ENCODE assay signal across 8 cellular contexts in the genomic region with DNA sequence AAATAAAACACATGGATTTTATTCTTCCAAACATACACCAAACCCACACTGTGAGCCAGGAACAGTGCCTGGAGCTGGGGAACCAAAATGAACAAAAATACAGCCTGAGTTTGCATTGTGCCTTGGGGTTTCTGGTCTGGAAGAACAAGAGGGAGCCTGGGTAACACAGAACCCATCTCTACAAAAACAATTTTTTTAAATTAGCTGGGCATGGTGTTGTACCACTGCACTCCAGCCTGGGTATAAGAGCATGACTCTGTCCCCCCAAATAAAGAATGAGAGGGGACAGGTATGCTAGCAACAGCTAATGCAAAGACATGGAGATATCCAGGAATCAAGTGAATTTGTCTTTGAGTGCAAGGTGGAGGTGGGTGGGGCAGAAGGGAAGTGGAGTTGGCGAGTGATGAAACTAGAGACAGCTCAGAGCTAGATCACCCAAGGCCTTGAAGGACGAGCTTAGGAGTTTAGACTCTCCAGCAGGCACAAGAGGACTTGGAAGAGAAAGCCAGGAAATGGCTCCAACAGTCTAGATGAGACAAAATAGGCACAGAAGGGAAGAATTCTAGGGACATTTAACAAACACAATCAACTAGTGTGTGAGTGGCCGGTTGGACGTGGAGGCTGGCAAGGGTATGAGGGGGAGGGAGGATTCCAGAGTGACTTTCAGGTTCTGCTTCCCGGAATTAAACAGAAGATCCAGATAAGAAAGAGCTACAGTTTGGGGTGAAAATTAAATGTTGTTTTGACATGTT. TPM values are rescaled to one million over a fixed set of nuclear protein-coding genes. Genes with fewer than 3 reads are reported as not detected.
DNase-seq lines count a peak whose midpoint lies in the region; ATAC-seq and TF ChIP-seq lines count a peak whose summit lies in the region.

No MANE protein-coding gene starts in this region.

- intact Hi-C loops in Caco-2 (cut with micrococcal nuclease; ENCODE audit: unreplicated experiment), result no loop called here

- no peaks in the 10 kb centered on the region for H3K9me2 ChIP-seq in GM23248 (ENCODE audit: insufficient read depth)

- in situ Hi-C loops in GM23248 (cut with MboI), result no loop called here

- BruUV-seq in Caco-2 (replicated peaks; lab: Mats Ljungman, UMichigan), result no TSS peak

- peak overlapping the region; percentile 83 for H3K27ac ChIP-seq in GM23248

- H3K79me2 ChIP-seq in GM23248 (ENCODE audit: insufficient read depth), result peaks cover 39% of the 10 kb centered on the region

- H3K27me3 ChIP-seq in GM23248 (replicated peaks; ENCODE audit: insufficient read depth), result no peaks in the 10 kb centered on the region
- no peaks in the 10 kb centered on the region for H3K27me3 ChIP-seq in Caco-2 (replicated peaks; ENCODE audit: control insufficient read depth, insufficient read depth, low read length)

- peaks cover 41% of the 10 kb centered on the region for H3F3A ChIP-seq in GM23248 (ENCODE audit: insufficient read depth)

- H3K9me3 Mint-ChIP-seq in T-helper 2 cell treated with Interferon-gamma antibody and Interleukin-4, amounts not matched to agents 5 μg/mL and 100 μg/mL, for 36 hours, result no peaks in the 10 kb centered on the region
- H3K9me3 Mint-ChIP-seq in stimulated activated effector memory CD8-positive, alpha-beta T cell treated with anti-CD3 and anti-CD28 coated beads, Interleukin-12 subunit alpha, Interleukin-12 subunit beta, amount 100 ng/mL, for 72 hours, result no peaks in the 10 kb centered on the region
- H3K9me3 Mint-ChIP-seq in Caco-2 (ENCODE audit: unreplicated experiment), result no peaks in the 10 kb centered on the region

- TF ChIP-seq CTCF in Caco-2 (IDR thresholded peaks at IDR 0.05; ENCODE audit: insufficient read depth in 1 of 2, low read depth in 1 of 2, low read length in 1 of 2, severe bottlenecking in 1 of 2, unreplicated experiment in 1 of 2), result no peak

- H3K4me1 ChIP-seq in GM23248 (ENCODE audit: insufficient read depth) (peaks cover 55% of the 10 kb centered on the region), Caco-2 (no peaks in the 10 kb centered on the region)

- POLR2A ChIA-PET in Caco-2 (lab: Charles Lee), result no interaction called here

- ATAC-seq in stimulated activated effector memory CD8-positive, alpha-beta T cell treated with anti-CD3 and anti-CD28 coated beads, Interleukin-12 subunit alpha, Interleukin-12 subunit beta, amount 100 ng/mL, for 72 hours, result peak; percentile 67
- ATAC-seq in GM21529 (IDR thresholded peaks at IDR 0.05; ENCODE audit: unreplicated experiment), result no peak

- H3K4me3 Mint-ChIP-seq in T-helper 2 cell treated with Interferon-gamma antibody and Interleukin-4, amounts not matched to agents 5 μg/mL and 100 μg/mL, for 36 hours, result peak overlapping the region; percentile 77
- H3K4me3 Mint-ChIP-seq in stimulated activated effector memory CD8-positive, alpha-beta T cell treated with anti-CD3 and anti-CD28 coated beads, Interleukin-12 subunit alpha, Interleukin-12 subunit beta, amount 100 ng/mL, for 72 hours, result peak overlapping the region; percentile 71
- H3K4me3 Mint-ChIP-seq in Caco-2 (ENCODE audit: unreplicated experiment), result no peak overlapping the region

- H3K4me2 ChIP-seq in GM23248 (ENCODE audit: unreplicated experiment), result peak overlapping the region; percentile 42

- peak overlapping the region; percentile 94 for H3K27ac Mint-ChIP-seq in T-helper 2 cell treated with Interferon-gamma antibody and Interleukin-4, amounts not matched to agents 5 μg/mL and 100 μg/mL, for 36 hours
- H3K27ac Mint-ChIP-seq in stimulated activated effector memory CD8-positive, alpha-beta T cell treated with anti-CD3 and anti-CD28 coated beads, Interleukin-12 subunit alpha, Interleukin-12 subunit beta, amount 100 ng/mL, for 72 hours, result peak overlapping the region; percentile 95
- H3K27ac Mint-ChIP-seq in Caco-2 (ENCODE audit: unreplicated experiment), result no peak overlapping the region

- peak overlapping the region; percentile 62 for H3K9ac ChIP-seq in GM23248

- H4K20me1 ChIP-seq in GM23248 (ENCODE audit: insufficient read depth), result no peaks in the 10 kb centered on the region

- peak overlapping the region; percentile 33; the same call in 1 of the 2 replicates for H3K4me3 ChIP-seq in GM23248
- H3K4me3 ChIP-seq in Caco-2 (ENCODE audit: low read depth, low read length), result no peak overlapping the region

- H2AFZ ChIP-seq in GM23248, result peak overlapping the region; percentile 65

- no peaks in the 10 kb centered on the region for H3K9me3 ChIP-seq in GM23248 (ENCODE audit: low read depth)
- no peaks in the 10 kb centered on the region for H3K9me3 ChIP-seq in Caco-2

- no peaks in the 10 kb centered on the region; the same call in 1 of the 2 replicates for H3K36me3 ChIP-seq in GM23248 (ENCODE audit: low read depth)
- no peaks in the 10 kb centered on the region for H3K36me3 ChIP-seq in Caco-2 (ENCODE audit: control insufficient read depth, insufficient read depth, low read length)

- WGBS in GM23248 (ENCODE audit: low coverage in 1 of 2, low lambda C conversion rate in 2 of 2, missing lambda C conversion rate in 2 of 2), 2 experiments, result 8 to 9% methylated on average over 5 of the region's 5 CpGs

- peaks cover 56% of the 10 kb centered on the region for H3K4me1 Mint-ChIP-seq in T-helper 2 cell treated with Interferon-gamma antibody and Interleukin-4, amounts not matched to agents 5 μg/mL and 100 μg/mL, for 36 hours (ENCODE audit: low read depth)
- H3K4me1 Mint-ChIP-seq in stimulated activated effector memory CD8-positive, alpha-beta T cell treated with anti-CD3 and anti-CD28 coated beads, Interleukin-12 subunit alpha, Interleukin-12 subunit beta, amount 100 ng/mL, for 72 hours, result peaks cover 80% of the 10 kb centered on the region
- H3K4me1 Mint-ChIP-seq in Caco-2 (ENCODE audit: low read depth, unreplicated experiment), result peaks cover 14% of the 10 kb centered on the region

- H3K36me3 Mint-ChIP-seq in T-helper 2 cell treated with Interferon-gamma antibody and Interleukin-4, amounts not matched to agents 5 μg/mL and 100 μg/mL, for 36 hours (ENCODE audit: low read depth), result peaks cover 51% of the 10 kb centered on the region
- H3K36me3 Mint-ChIP-seq in stimulated activated effector memory CD8-positive, alpha-beta T cell treated with anti-CD3 and anti-CD28 coated beads, Interleukin-12 subunit alpha, Interleukin-12 subunit beta, amount 100 ng/mL, for 72 hours, result no peaks in the 10 kb centered on the region
- no peaks in the 10 kb centered on the region for H3K36me3 Mint-ChIP-seq in Caco-2 (ENCODE audit: insufficient read depth, unreplicated experiment)

- peak; percentile 89 for DNase-seq in GM23248
- DNase-seq in T-helper 2 cell treated with Interferon-gamma antibody and Interleukin-4, amounts not matched to agents 5 μg/mL and 100 μg/mL, for 36 hours (ENCODE audit: low spot score), result peak; percentile 54
- DNase-seq in fibroblast of gingiva (ENCODE audit: low read depth), result peak; percentile 53
- no peak for DNase-seq in stimulated activated effector memory CD8-positive, alpha-beta T cell treated with anti-CD3 and anti-CD28 coated beads, Interleukin-12 subunit alpha, Interleukin-12 subunit beta, amount 100 ng/mL, for 72 hours (ENCODE audit: low spot score in 2 of 2)
- DNase-seq in NCI-H1436 (lab: John Stamatoyannopoulos, UW), result no peak
- no peak for DNase-seq in ecto neural progenitor cell (ENCODE audit: low spot score)
- DNase-seq in Caco-2, result no peak

- no peaks in the 10 kb centered on the region for H3K27me3 Mint-ChIP-seq in T-helper 2 cell treated with Interferon-gamma antibody and Interleukin-4, amounts not matched to agents 5 μg/mL and 100 μg/mL, for 36 hours (ENCODE audit: low read depth)
- no peaks in the 10 kb centered on the region for H3K27me3 Mint-ChIP-seq in Caco-2 (ENCODE audit: insufficient read depth, unreplicated experiment)

- CTCF ChIA-PET in Caco-2 (lab: Charles Lee), result no interaction called here

RNA-seq across cellular contexts. Expression of a gene that starts 47.4 kb away (rescaled TPM):
- total RNA-seq in GM23248 (2014; rRNA removed; shearing (Covaris generic)), result 18.8 and 22.6 TPM in 2 replicates
- 17.8 TPM in 2 replicates for polyA plus RNA-seq in GM23248 (2016; fragmentation: Nextera tagmentation; extraction: Ambion mirVana)
- total RNA-seq in Caco-2 (2022), result 33.2 and 34.3 TPM in 2 replicates

RNA-seq across cellular contexts. Expression of a gene that starts 58.1 kb away (rescaled TPM):
- 18.9 and 22.9 TPM in 2 replicates for total RNA-seq in GM23248 (2014; rRNA removed; shearing (Covaris generic))
- polyA plus RNA-seq in GM23248 (2016; fragmentation: Nextera tagmentation; extraction: Ambion mirVana), result 8.0 and 8.5 TPM in 2 replicates
- total RNA-seq in Caco-2 (2022), result 49.8 and 53.1 TPM in 2 replicates

Comparison
In these comparisons a context has a peak if more than half of its experiments do, and no peak if none do; other contexts are left out.
1. DNase-seq: peak in GM23248 (single experiment), T-helper 2 cell treated with Interferon-gamma antibody and Interleukin-4, amounts not matched to agents 5 μg/mL and 100 μg/mL, for 36 hours (single experiment) and fibroblast of gingiva (single experiment); none in stimulated activated effector memory CD8-positive, alpha-beta T cell treated with anti-CD3 and anti-CD28 coated beads, Interleukin-12 subunit alpha, Interleukin-12 subunit beta, amount 100 ng/mL, for 72 hours (0 of 2), NCI-H1436 (single experiment), ecto neural progenitor cell (single experiment) and Caco-2 (0 of 2).